ENCODE assay signal across 23 cellular contexts in the genomic region with DNA sequence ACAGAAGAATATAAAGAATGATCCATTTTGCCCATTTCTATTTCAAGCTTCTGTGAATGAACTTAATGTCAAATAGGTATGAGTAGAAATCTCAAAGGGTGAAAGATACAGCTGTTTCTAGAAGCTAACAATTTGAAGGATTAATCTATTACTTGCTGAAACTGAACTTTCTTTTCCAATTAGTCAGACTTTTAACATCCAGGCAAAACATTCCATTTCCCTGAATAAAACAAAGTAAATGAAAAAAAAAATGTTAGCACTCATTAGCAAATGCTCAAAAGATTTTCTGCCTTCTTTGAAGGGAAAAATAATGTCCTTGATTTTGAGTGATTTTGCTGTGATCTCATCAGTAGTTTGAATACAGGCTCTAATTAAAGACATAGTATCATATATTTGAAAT.
"Had no signal": no experiment of that assay in that cellular context is flagged by ENCODE, and none has a peak within 500 bp of the region (broad histone marks: within the 10 kb centered on the region; RNA-seq: fewer than 3 reads in every experiment).

No MANE protein-coding gene starts in this region.

- DNase-seq: activated CD4-positive, alpha-beta T cell treated with anti-CD3 and anti-CD28 coated beads for 4 hours; activated CD4-positive, alpha-beta T cell treated with anti-CD3 and anti-CD28 coated beads, Interleukin-2, amount 50 U/mL, for 4 hours; activated effector memory CD4-positive, alpha-beta T cell treated with Interleukin-2 at 50 U/mL for 16 hours; activated naive CD4-positive, alpha-beta T cell treated with anti-CD3 and anti-CD28 coated beads for 36 hours; activated naive CD8-positive, alpha-beta T cell treated with anti-CD3 and anti-CD28 coated beads for 36 hours; activated T-cell treated with anti-CD3 and anti-CD28 coated beads for 4 hours; endodermal cell; esophagus squamous epithelium; islet precursor cell; left colon; mammary epithelial cell; posterior cingulate gyrus; stimulated activated CD4-positive, alpha-beta T cell treated with anti-CD3 and anti-CD28 coated beads, Interleukin-12 subunit alpha, Interleukin-12 subunit beta, amount 100 ng/mL, for 4 hours; stimulated activated CD4-positive, alpha-beta T cell treated with anti-CD3 and anti-CD28 coated beads, Interleukin-4, amount 100 ng/mL, for 1 hour; stimulated activated naive CD8-positive, alpha-beta T cell treated with anti-CD3 and anti-CD28 coated beads, Interleukin-15, amount 100 ng/mL, for 72 hours; substantia nigra; T-helper 1 cell; upper lobe of right lung had no signal

- H3K4me3 ChIP-seq: ascending aorta, breast epithelium, esophagus squamous epithelium, gastroesophageal sphincter, hepatocyte, skin epidermis, upper lobe of right lung had no signal
